Comparison of ENCODE assay signal across 14 cellular contexts in genomic region chr5:123091258-123091987, GRCh38. TPM values are rescaled to one million over a fixed set of nuclear protein-coding genes. Genes with fewer than 3 reads are reported as not detected.
DNase-seq lines count a peak whose midpoint lies in the region; ATAC-seq and TF ChIP-seq lines count a peak whose summit lies in the region.
"Had no signal": no experiment of that assay in that cellular context is flagged by ENCODE, and none has a peak within 500 bp of the region (broad histone marks: within the 10 kb centered on the region; RNA-seq: fewer than 3 reads in every experiment).

No MANE protein-coding gene starts in this region.

- H3K27ac ChIP-seq in endodermal cell (ENCODE audit: low read depth, low read length), result no peak overlapping the region

- H3K36me3 ChIP-seq in endodermal cell (ENCODE audit: control insufficient read depth, insufficient read depth, low read length), result no peaks in the 10 kb centered on the region
- H3K36me3 ChIP-seq: ovary had no signal

- H3K4me1 Mint-ChIP-seq in endodermal cell, result peaks cover 40% of the 10 kb centered on the region
- peaks cover 71% of the 10 kb centered on the region for H3K4me1 Mint-ChIP-seq in nephron progenitor cell

- no peak overlapping the region for H3K9ac ChIP-seq in endodermal cell (ENCODE audit: extremely low read depth, low read length, poor library complexity, severe bottlenecking)

- H3K4me3 ChIP-seq in endodermal cell (ENCODE audit: low read length), result no peak overlapping the region

- H3K27ac Mint-ChIP-seq in endodermal cell (no peak overlapping the region), nephron progenitor cell (no peak overlapping the region)
- H3K27ac Mint-ChIP-seq: CD4-positive, alpha-beta T cell had no signal

- H3K36me3 Mint-ChIP-seq in endodermal cell (ENCODE audit: low read depth) (no peaks in the 10 kb centered on the region), nephron progenitor cell (ENCODE audit: low read depth) (no peaks in the 10 kb centered on the region)

- WGBS in endodermal cell (ENCODE audit: insufficient coverage in 1 of 2, insufficient read length in 1 of 2), 2 experiments, result 3 to 6% methylated on average over 6 to 13 of the region's 17 CpGs

- H3K4me3 Mint-ChIP-seq in endodermal cell (peak overlapping the region; percentile 59), nephron progenitor cell (peak overlapping the region; percentile 76)
- H3K4me3 Mint-ChIP-seq: CD4-positive, alpha-beta T cell had no signal

- no peaks in the 10 kb centered on the region for H3K9me3 ChIP-seq in endodermal cell (ENCODE audit: control insufficient read depth, low read length)
- H3K9me3 ChIP-seq: ovary had no signal

- H3K27me3 ChIP-seq in endodermal cell (ENCODE audit: control insufficient read depth, insufficient read depth, low read length, poor library complexity, severe bottlenecking), result peaks cover 99% of the 10 kb centered on the region
- H3K27me3 ChIP-seq: ovary had no signal

- H3K4me1 ChIP-seq in endodermal cell (ENCODE audit: control insufficient read depth, insufficient read depth, low read length), result peaks cover 21% of the 10 kb centered on the region

- TF ChIP-seq CTCF in endodermal cell (conservative IDR thresholded peaks at IDR 0.05) (no peak), nephron progenitor cell (IDR thresholded peaks at IDR 0.05) (no peak)

- ATAC-seq in HG03565 (IDR thresholded peaks at IDR 0.05; ENCODE audit: unreplicated experiment), result no peak

- intact Hi-C loops in posterior vena cava (cut with DNase I), result no loop called here

- DNase-seq in DMS53 (lab: John Stamatoyannopoulos, UW) (peak; percentile 41), NCI-H2227 (lab: John Stamatoyannopoulos, UW; ENCODE audit: unreplicated experiment) (peak; percentile 22), endodermal cell (no peak), nephron progenitor cell (no peak), posterior vena cava (ENCODE audit: low spot score) (no peak), NCI-H1436 treated with DMSO at 0.1 percent for 48 hours (lab: John Stamatoyannopoulos, UW) (no peak), C1 segment of cervical spinal cord (lab: John Stamatoyannopoulos, UW) (no peak)
- DNase-seq: amniotic stem cell; CD4-positive, alpha-beta T cell; erythroblast; NK-92 treated with Interleukin-12 subunit alpha and Interleukin-12 subunit beta, amount 100 ng/mL, for 24 hours; stimulated activated CD4-positive, alpha-beta T cell treated with anti-CD3 and anti-CD28 coated beads, Interleukin-4, amount 100 ng/mL, for 4 hours had no signal

- H3K9me3 Mint-ChIP-seq in endodermal cell (no peaks in the 10 kb centered on the region), nephron progenitor cell (no peaks in the 10 kb centered on the region)
- H3K9me3 Mint-ChIP-seq: CD4-positive, alpha-beta T cell had no signal

- H3K27me3 Mint-ChIP-seq in endodermal cell (ENCODE audit: insufficient read depth) (peaks cover 94% of the 10 kb centered on the region), nephron progenitor cell (ENCODE audit: low read depth, poor library complexity) (peaks cover 100% of the 10 kb centered on the region)

RNA-seq across cellular contexts. Expression of gene PRDM6, which starts 2.4 kb away (rescaled TPM):
- total RNA-seq in endodermal cell (under 1 TPM; 0.13 to 0.66 TPM), posterior vena cava (1 to 10 TPM; 6.5 to 6.9 TPM)
- polyA plus RNA-seq in endodermal cell (2013, experiment 1 of 2), result 0.43 TPM
- polyA plus RNA-seq in endodermal cell (2013, experiment 2 of 2), result 0.33 TPM
- total RNA-seq: CD4-positive, alpha-beta T cell had no signal

RNA-seq across cellular contexts. Expression of gene PPIC, which starts 54.9 kb away (rescaled TPM):
- 10 to 100 TPM; 25.7 to 36.4 TPM for total RNA-seq in endodermal cell
- polyA plus RNA-seq in endodermal cell (2013, experiment 1 of 2), result 7.3 TPM
- polyA plus RNA-seq in endodermal cell (2013, experiment 2 of 2), result 8.8 TPM
- total RNA-seq in posterior vena cava, result 10 to 100 TPM; 46.2 to 76.8 TPM
- total RNA-seq: CD4-positive, alpha-beta T cell had no signal

Comparison
In these comparisons a context has a peak if more than half of its experiments do, and no peak if none do; other contexts are left out.
1. DNase-seq: peak in DMS53 (single experiment) and NCI-H2227 (single experiment); none in endodermal cell (single experiment), nephron progenitor cell (single experiment), posterior vena cava (single experiment), NCI-H1436 treated with DMSO at 0.1 percent for 48 hours (single experiment) and C1 segment of cervical spinal cord (0 of 14).
2. RNA of gene PRDM6, which starts 2.4 kb away (total RNA-seq): 6.5 to 6.9 TPM in posterior vena cava; 0.13 to 0.66 TPM in endodermal cell; every median in the first group is over 4 times any median in the second.